ENCODE assay signal across 1 cellular context in the genomic region with DNA sequence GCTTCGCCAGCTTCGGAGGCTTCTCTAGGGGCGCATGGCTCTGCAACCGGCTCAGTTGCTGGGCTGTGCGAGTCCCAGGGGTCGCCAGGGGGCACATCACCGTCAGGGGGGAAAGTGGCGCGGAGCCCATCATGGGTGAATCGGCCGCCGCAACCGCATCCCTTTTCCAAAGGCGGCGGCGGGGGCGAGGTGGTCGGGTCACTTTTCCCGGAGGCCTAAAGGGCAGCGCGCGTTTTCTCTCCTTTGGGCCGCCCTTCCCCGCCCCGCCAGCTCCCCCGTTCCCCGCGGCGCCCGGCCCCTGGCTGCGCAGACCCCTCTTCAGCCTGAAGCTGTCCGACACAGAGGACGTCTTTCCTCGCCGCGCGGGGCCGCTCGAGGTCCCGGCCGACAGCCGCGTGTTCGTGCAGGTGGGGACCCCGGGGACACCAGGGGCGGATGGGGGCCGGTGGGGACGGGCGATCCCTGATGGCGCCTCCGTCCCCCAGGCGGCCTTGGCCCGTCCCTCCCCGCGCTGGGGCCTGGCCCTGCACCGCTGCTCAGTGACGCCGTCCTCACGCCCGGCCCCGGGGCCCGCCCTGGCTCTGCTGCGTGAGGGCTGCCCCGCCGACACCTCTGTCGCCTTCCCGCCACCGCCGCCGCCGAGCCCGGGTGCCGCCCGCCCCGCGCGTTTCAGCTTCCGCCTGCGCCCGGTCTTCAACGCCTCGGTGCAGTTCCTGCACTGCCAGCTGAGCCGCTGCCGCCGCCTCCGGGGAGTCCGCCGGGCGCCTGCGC.
TF ChIP-seq lines count a peak whose summit lies in the region.

No MANE protein-coding gene starts in this region.

TF ChIP-seq in HepG2, 621 proteins besides CTCF, POLR2A, EP300 and RAD21 (continued from another document and continues in another):
- TF ChIP-seq, protein P1, sequence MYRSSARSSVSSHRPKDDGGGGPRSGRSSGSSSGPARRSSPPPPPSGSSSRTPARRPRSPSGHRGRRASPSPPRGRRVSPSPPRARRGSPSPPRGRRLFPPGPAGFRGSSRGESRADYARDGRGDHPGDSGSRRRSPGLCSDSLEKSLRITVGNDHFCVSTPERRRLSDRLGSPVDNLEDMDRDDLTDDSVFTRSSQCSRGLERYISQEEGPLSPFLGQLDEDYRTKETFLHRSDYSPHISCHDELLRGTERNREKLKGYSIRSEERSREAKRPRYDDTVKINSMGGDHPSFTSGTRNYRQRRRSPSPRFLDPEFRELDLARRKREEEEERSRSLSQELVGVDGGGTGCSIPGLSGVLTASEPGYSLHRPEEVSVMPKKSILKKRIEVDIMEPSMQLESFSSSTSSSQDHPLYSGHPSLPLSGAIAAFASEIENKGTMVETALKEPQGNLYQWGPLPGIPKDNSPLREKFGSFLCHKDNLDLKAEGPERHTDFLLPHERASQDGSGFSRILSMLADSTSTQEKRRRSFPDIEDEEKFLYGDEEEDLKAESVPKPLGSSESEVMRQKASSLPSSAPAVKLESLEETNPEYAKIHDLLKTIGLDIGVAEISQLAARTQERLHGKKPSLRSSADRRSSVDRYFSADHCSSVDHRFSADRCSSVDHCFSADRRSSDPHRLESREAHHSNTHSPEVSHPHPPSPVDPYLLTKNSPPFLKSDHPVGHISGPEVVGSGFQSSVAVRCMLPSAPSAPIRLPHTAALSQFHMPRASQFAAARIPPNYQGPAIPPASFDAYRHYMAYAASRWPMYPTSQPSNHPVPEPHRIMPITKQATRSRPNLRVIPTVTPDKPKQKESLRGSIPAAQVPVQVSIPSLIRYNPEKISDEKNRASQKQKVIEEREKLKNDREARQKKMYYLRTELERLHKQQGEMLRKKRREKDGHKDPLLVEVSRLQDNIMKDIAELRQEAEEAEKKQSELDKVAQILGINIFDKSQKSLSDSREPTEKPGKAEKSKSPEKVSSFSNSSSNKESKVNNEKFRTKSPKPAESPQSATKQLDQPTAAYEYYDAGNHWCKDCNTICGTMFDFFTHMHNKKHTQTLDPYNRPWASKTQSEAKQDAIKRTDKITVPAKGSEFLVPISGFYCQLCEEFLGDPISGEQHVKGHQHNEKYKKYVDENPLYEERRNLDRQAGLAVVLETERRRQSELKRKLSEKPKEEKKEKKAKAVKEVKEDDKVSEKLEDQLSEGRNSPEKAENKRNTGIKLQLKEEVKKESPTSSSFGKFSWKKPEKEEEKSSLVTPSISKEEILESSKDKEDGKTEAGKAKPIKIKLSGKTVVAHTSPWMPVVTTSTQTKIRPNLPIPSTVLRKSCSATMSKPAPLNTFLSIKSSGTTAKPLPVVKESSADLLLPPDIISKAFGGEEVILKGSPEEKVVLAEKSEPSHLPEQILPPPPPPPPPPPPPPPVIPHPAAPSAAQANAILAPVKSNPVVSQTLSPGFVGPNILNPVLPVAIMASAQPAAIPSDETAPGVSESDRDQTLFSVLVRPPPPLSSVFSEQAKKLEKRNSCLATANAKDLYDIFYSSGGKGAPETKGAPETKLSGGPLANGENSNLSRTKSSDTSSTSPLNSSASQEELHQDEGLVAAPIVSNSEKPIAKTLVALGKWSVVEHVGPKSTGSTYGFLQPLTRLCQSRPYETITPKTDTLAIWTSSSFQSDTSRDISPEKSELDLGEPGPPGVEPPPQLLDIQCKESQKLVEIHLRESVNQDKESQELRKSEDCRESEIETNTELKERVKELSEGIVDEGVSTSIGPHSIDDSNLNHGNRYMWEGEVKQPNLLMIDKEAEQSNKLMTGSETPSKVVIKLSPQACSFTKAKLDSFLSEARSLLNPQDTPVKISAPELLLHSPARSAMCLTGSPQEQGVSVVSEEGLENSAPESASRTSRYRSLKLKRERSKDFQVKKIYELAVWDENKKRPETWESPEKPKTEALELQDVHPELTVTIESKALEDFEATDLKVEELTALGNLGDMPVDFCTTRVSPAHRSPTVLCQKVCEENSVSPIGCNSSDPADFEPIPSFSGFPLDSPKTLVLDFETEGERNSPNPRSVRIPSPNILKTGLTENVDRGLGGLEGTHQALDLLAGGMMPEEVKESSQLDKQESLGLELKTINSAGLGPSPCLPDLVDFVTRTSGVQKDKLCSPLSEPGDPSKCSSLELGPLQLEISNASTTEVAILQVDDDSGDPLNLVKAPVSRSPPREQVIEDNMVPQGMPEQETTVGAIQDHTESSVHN (CRISPR knock-in tag; IDR thresholded peaks at IDR 0.05), result no peak; the same call in 1 of the 2 replicates
- TF ChIP-seq, protein P2, sequence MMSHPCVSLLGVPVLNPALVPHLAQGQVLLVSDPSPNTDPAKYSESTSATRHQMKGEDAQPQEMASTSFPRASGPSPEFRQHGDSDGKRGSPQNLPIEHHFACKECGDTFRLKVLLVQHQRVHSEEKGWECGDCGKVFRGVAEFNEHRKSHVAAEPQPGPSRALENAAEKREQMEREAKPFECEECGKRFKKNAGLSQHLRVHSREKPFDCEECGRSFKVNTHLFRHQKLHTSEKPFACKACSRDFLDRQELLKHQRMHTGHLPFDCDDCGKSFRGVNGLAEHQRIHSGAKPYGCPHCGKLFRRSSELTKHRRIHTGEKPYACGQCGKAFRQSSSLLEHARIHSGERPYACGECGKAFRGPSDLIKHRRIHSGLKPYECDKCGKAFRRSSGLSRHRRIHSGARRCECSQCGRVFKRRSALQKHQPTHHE (CRISPR knock-in tag; IDR thresholded peaks at IDR 0.05; ENCODE audit: borderline replicate concordance), result no peak; the same call in 1 of the 2 replicates
- TF ChIP-seq BATF2 (CRISPR knock-in tag; IDR thresholded peaks at IDR 0.05) (no peak), REL (CRISPR knock-in tag; conservative IDR thresholded peaks at IDR 0.05) (0 out of 2 replicates have a peak, but pooled peaks have one; percentile 66), ZNF790 (CRISPR knock-in tag; IDR thresholded peaks at IDR 0.05; ENCODE audit: borderline replicate concordance) (0 out of 2 replicates have a peak, but pooled peaks have one; percentile 52), SNRNP70 (IDR thresholded peaks at IDR 0.05; ENCODE audit: low read depth, low read length) (no peak), NONO (IDR thresholded peaks at IDR 0.05) (no peak), NONO (CRISPR knock-in tag; conservative IDR thresholded peaks at IDR 0.05) (peak; percentile 20; the same call in 1 of the 2 replicates), ZBTB3 (CRISPR knock-in tag; IDR thresholded peaks at IDR 0.05; ENCODE audit: borderline replicate concordance, low read depth) (no peak), SAP130 (CRISPR knock-in tag; IDR thresholded peaks at IDR 0.05; ENCODE audit: low read depth) (no peak; the same call in 1 of the 2 replicates), ARHGAP35 (CRISPR knock-in tag; IDR thresholded peaks at IDR 0.05; ENCODE audit: borderline replicate concordance) (no peak), FOXA3 (CRISPR knock-in tag; IDR thresholded peaks at IDR 0.05) (no peak), FOXC1 (CRISPR knock-in tag; IDR thresholded peaks at IDR 0.05; ENCODE audit: borderline replicate concordance) (no peak), ZNF451 (CRISPR knock-in tag; IDR thresholded peaks at IDR 0.05) (peak; percentile 56; the same call in 1 of the 2 replicates), SMARCC2 (IDR thresholded peaks at IDR 0.05) (no peak), SIX4 (CRISPR knock-in tag; IDR thresholded peaks at IDR 0.05) (no peak), PLRG1 (conservative IDR thresholded peaks at IDR 0.05) (no peak), ZNF768 (CRISPR knock-in tag; IDR thresholded peaks at IDR 0.05) (peak; percentile 42; the same call in 1 of the 2 replicates), KLF6 (CRISPR knock-in tag; IDR thresholded peaks at IDR 0.05) (no peak), ZMYM2 (CRISPR knock-in tag; IDR thresholded peaks at IDR 0.05) (no peak), XBP1 (CRISPR knock-in tag; IDR thresholded peaks at IDR 0.05) (no peak), ZBTB1 (CRISPR knock-in tag; IDR thresholded peaks at IDR 0.05; ENCODE audit: borderline replicate concordance) (no peak), YEATS2 (CRISPR knock-in tag; IDR thresholded peaks at IDR 0.05; ENCODE audit: borderline replicate concordance) (no peak), JUNB (CRISPR knock-in tag; IDR thresholded peaks at IDR 0.05; ENCODE audit: borderline replicate concordance) (no peak), PRDM10 (CRISPR knock-in tag; IDR thresholded peaks at IDR 0.05; ENCODE audit: low read depth) (no peak), ZSCAN20 (CRISPR knock-in tag; IDR thresholded peaks at IDR 0.05; ENCODE audit: borderline replicate concordance) (0 out of 2 replicates have a peak, but pooled peaks have one; percentile 53)
- TF ChIP-seq, protein P3, sequence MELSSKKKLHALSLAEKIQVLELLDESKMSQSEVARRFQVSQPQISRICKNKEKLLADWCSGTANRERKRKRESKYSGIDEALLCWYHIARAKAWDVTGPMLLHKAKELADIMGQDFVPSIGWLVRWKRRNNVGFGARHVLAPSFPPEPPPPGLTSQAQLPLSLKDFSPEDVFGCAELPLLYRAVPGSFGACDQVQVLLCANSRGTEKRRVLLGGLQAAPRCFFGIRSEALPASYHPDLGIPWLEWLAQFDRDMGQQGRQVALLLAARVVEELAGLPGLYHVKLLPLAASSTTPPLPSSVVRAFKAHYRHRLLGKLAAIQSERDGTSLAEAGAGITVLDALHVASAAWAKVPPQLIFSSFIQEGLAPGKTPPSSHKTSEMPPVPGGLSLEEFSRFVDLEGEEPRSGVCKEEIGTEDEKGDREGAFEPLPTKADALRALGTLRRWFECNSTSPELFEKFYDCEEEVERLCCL (CRISPR knock-in tag; IDR thresholded peaks at IDR 0.05; ENCODE audit: borderline replicate concordance), result no peak
- TF ChIP-seq, protein P4, sequence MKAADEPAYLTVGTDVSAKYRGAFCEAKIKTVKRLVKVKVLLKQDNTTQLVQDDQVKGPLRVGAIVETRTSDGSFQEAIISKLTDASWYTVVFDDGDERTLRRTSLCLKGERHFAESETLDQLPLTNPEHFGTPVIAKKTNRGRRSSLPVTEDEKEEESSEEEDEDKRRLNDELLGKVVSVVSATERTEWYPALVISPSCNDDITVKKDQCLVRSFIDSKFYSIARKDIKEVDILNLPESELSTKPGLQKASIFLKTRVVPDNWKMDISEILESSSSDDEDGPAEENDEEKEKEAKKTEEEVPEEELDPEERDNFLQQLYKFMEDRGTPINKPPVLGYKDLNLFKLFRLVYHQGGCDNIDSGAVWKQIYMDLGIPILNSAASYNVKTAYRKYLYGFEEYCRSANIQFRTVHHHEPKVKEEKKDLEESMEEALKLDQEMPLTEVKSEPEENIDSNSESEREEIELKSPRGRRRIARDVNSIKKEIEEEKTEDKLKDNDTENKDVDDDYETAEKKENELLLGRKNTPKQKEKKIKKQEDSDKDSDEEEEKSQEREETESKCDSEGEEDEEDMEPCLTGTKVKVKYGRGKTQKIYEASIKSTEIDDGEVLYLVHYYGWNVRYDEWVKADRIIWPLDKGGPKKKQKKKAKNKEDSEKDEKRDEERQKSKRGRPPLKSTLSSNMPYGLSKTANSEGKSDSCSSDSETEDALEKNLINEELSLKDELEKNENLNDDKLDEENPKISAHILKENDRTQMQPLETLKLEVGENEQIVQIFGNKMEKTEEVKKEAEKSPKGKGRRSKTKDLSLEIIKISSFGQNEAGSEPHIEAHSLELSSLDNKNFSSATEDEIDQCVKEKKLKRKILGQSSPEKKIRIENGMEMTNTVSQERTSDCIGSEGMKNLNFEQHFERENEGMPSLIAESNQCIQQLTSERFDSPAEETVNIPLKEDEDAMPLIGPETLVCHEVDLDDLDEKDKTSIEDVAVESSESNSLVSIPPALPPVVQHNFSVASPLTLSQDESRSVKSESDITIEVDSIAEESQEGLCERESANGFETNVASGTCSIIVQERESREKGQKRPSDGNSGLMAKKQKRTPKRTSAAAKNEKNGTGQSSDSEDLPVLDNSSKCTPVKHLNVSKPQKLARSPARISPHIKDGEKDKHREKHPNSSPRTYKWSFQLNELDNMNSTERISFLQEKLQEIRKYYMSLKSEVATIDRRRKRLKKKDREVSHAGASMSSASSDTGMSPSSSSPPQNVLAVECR (CRISPR knock-in tag; IDR thresholded peaks at IDR 0.05; ENCODE audit: borderline replicate concordance), result peak; percentile 43; the same call in 1 of the 2 replicates
- TF ChIP-seq, protein P5, sequence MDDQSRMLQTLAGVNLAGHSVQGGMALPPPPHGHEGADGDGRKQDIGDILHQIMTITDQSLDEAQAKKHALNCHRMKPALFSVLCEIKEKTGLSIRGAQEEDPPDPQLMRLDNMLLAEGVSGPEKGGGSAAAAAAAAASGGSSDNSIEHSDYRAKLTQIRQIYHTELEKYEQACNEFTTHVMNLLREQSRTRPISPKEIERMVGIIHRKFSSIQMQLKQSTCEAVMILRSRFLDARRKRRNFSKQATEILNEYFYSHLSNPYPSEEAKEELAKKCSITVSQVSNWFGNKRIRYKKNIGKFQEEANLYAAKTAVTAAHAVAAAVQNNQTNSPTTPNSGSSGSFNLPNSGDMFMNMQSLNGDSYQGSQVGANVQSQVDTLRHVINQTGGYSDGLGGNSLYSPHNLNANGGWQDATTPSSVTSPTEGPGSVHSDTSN (CRISPR knock-in tag; IDR thresholded peaks at IDR 0.05; ENCODE audit: borderline replicate concordance), result no peak
